In the genomic region with DNA sequence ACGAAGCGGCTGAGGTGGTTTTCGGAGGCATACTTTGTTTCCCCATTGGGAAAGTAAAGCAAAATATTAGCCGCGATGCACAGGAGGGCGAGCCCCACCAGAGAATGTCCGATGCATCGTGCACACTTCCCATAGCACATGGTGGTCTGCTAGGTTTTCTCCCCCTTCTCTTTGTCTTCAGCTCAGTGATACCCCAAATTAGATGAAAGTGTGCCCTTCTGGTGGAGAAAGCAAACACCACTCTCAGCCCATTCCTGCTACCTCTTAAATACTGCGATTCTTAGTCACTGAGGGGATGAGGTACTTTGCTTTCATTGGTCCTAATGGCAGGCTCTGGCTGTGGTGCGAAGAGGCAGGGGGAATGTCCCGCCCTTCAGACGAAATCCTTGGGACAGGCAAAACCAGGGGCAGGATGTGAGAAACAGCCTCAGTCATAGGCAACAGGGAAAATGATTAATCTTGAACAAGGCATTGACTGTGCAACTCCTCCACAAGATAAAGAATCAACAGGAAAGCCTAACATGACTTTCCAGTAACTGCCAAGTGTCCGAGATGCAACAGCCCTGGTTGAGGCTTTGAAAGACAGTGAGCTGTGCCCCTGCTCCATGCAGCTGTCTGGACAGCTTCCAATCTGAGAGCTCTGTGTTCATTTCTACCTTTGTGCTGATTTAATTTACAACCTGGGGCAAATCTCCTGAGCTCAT, we compare ENCODE assay signal across 8 cellular contexts. TPM values are rescaled to one million over a fixed set of nuclear protein-coding genes. Genes with fewer than 3 reads are reported as not detected.
DNase-seq lines count a peak whose midpoint lies in the region; ATAC-seq and TF ChIP-seq lines count a peak whose summit lies in the region.

A gene with protein sequence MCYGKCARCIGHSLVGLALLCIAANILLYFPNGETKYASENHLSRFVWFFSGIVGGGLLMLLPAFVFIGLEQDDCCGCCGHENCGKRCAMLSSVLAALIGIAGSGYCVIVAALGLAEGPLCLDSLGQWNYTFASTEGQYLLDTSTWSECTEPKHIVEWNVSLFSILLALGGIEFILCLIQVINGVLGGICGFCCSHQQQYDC (minus strand): TSS at position 242 of the 704 bp plus-strand sequence. CDS start 102 bp downstream, at position 140.

- no peaks in the 10 kb centered on the region for H3K79me2 ChIP-seq in H9 (ENCODE audit: insufficient read depth, low read length)

- H2BK20ac ChIP-seq in H9 (ENCODE audit: low read depth, low read length, poor library complexity, severe bottlenecking): peak within 1 kb of the TSS; percentile 26

- DNase-seq in H9: peak; percentile 42
- DNase-seq in foreskin keratinocyte: peak; percentile 99
- DNase-seq in progenitor cell of endocrine pancreas (ENCODE audit: low spot score, unreplicated experiment): no peak
- no peak for DNase-seq in effector CD8-positive, alpha-beta T cell (lab: John Stamatoyannopoulos, UW)
- no peak for DNase-seq in stimulated activated CD4-positive, alpha-beta T cell treated with anti-CD3 and anti-CD28 coated beads, Interleukin-15, amount 100 ng/mL, for 24 hours

- no peak within 1 kb of the TSS for H2BK12ac ChIP-seq in H9 (ENCODE audit: insufficient read length, low read depth, low read length)

- no peaks in the 10 kb centered on the region; the same call in 1 of the 2 replicates for H3K27me3 Mint-ChIP-seq in H9 (ENCODE audit: low read depth)
- no peaks in the 10 kb centered on the region for H3K27me3 Mint-ChIP-seq in progenitor cell of endocrine pancreas

- ATAC-seq in SK-N-SH treated with all-trans-retinoic acid at 6 μM for 48 hours: peak; percentile 88
- peak; percentile 92 for ATAC-seq in foreskin keratinocyte
- no peak for ATAC-seq in HG03342 (IDR thresholded peaks at IDR 0.05; ENCODE audit: unreplicated experiment)
- no peak for ATAC-seq in HG03095 (IDR thresholded peaks at IDR 0.05; ENCODE audit: unreplicated experiment)

- H3T11ph ChIP-seq in H9 (ENCODE audit: low read length): no peak within 1 kb of the TSS

- H3K4me2 ChIP-seq in H9 (ENCODE audit: insufficient read depth, insufficient read length, low read length): no peak within 1 kb of the TSS

- H3K4ac ChIP-seq in H9 (ENCODE audit: low read depth, low read length): no peak within 1 kb of the TSS

- H2AFZ ChIP-seq in H9 (ENCODE audit: low read length): no peak within 1 kb of the TSS

- H3K23me2 ChIP-seq in H9 (ENCODE audit: insufficient read length, low read depth, low read length, poor library complexity, severe bottlenecking): no peaks in the 10 kb centered on the region

- H3K23ac ChIP-seq in H9 (ENCODE audit: insufficient read length, low read depth, low read length): no peak within 1 kb of the TSS

- H2BK5ac ChIP-seq in H9 (ENCODE audit: insufficient read length, low read length): no peak within 1 kb of the TSS

- TF ChIP-seq CTCF in H9 (conservative IDR thresholded peaks at IDR 0.05) (no peak), foreskin keratinocyte (conservative IDR thresholded peaks at IDR 0.05) (peak; percentile 4), progenitor cell of endocrine pancreas (IDR thresholded peaks at IDR 0.05; ENCODE audit: unreplicated experiment) (no peak)

- H3K27me3 ChIP-seq in H9 (ENCODE audit: insufficient read depth, low read length): no peaks in the 10 kb centered on the region
- H3K27me3 ChIP-seq in foreskin keratinocyte: no peaks in the 10 kb centered on the region

- H2AK5ac ChIP-seq in H9 (ENCODE audit: insufficient read length, low read length): no peak within 1 kb of the TSS

- no peaks in the 10 kb centered on the region for H4K20me1 ChIP-seq in H9 (ENCODE audit: control insufficient read depth, insufficient read depth, insufficient read length)

- no CpG with 5 or more reads among the region's 13 CpGs for WGBS in H9 (ENCODE audit: extremely low coverage, insufficient read length, low lambda C conversion rate)

- no peak within 1 kb of the TSS for H3K9ac ChIP-seq in H9 (ENCODE audit: extremely low read depth, insufficient read length, low read length)

- H3K27ac ChIP-seq in H9 (ENCODE audit: insufficient read length, low read depth, low read length) (no peak within 1 kb of the TSS), foreskin keratinocyte (peak within 1 kb of the TSS; percentile 98)

- H4K8ac ChIP-seq in H9 (replicated peaks; ENCODE audit: insufficient read length, low read depth, low read length): no peak within 1 kb of the TSS

- no peaks in the 10 kb centered on the region for H3K79me1 ChIP-seq in H9 (ENCODE audit: insufficient read depth, low read depth, low read length, poor library complexity, severe bottlenecking)

- H3K14ac ChIP-seq in H9 (ENCODE audit: insufficient read depth, low read length): no peak within 1 kb of the TSS

- H3K4me1 ChIP-seq in H9 (ENCODE audit: insufficient read depth, low read length) (no peaks in the 10 kb centered on the region; the same call in 1 of the 2 replicates), foreskin keratinocyte (peaks cover 46% of the 10 kb centered on the region)

- peaks cover 22 to 25% of the 10 kb centered on the region in 2 experiments for H3K9me3 Mint-ChIP-seq in H9
- peaks cover 7% of the 10 kb centered on the region for H3K9me3 Mint-ChIP-seq in progenitor cell of endocrine pancreas (ENCODE audit: low read depth)

- H3K27ac Mint-ChIP-seq in H9 (peak within 1 kb of the TSS in 2 of 3 experiments; percentile 26 to 85; a peak in 4 of 7 replicates), progenitor cell of endocrine pancreas (peak within 1 kb of the TSS; percentile 94)

- no peak within 1 kb of the TSS for H2BK15ac ChIP-seq in H9 (ENCODE audit: low read depth, low read length)

- H4K5ac ChIP-seq in H9 (ENCODE audit: insufficient read length, low read depth, low read length): no peak within 1 kb of the TSS

- no peak within 1 kb of the TSS for H3K56ac ChIP-seq in H9 (ENCODE audit: insufficient read length, low read depth, low read length)

- peaks cover 8 to 23% (median 14%) of the 10 kb centered on the region in 3 experiments for H3K36me3 Mint-ChIP-seq in H9 (ENCODE audit: insufficient read depth in 1 of 3, low read depth in 3 of 3)
- H3K36me3 Mint-ChIP-seq in progenitor cell of endocrine pancreas (ENCODE audit: insufficient read depth): peaks cover 8% of the 10 kb centered on the region

- H3K4me3 Mint-ChIP-seq in H9 (no peak within 1 kb of the TSS), progenitor cell of endocrine pancreas (ENCODE audit: low read depth) (no peak within 1 kb of the TSS)

- no peaks in the 10 kb centered on the region for H3K9me3 ChIP-seq in H9 (ENCODE audit: control insufficient read depth, low read depth, low read length)

- no peak within 1 kb of the TSS for H4K91ac ChIP-seq in H9 (ENCODE audit: insufficient read length, low read depth, low read length)

- H3K4me1 Mint-ChIP-seq in H9 (peaks cover 28 to 32% of the 10 kb centered on the region in 2 experiments), progenitor cell of endocrine pancreas (ENCODE audit: low read depth) (peaks cover 45% of the 10 kb centered on the region)

- no peak within 1 kb of the TSS for H2BK120ac ChIP-seq in H9 (ENCODE audit: low read depth, low read length, poor library complexity, severe bottlenecking)

- no peak within 1 kb of the TSS for H3K18ac ChIP-seq in H9 (ENCODE audit: insufficient read length, low read depth, low read length)

TF ChIP-seq in SK-N-SH treated with all-trans-retinoic acid at 6 μM for 48 hours, 23 proteins besides CTCF, POLR2A, EP300 and RAD21:
- TF ChIP-seq RARB (CRISPR knock-in tag; IDR thresholded peaks at IDR 0.05): 0 out of 2 replicates have a peak, but pooled peaks have one; percentile 19
- no peak for TF ChIP-seq PPARA (CRISPR knock-in tag; IDR thresholded peaks at IDR 0.05; ENCODE audit: borderline replicate concordance)

RNA-seq across cellular contexts. Expression of the gene that starts here (rescaled TPM):
- total RNA-seq in H9 (2021) (1.2 and 2.2 TPM in 2 replicates), foreskin keratinocyte (79.5 and 87.6 TPM in 2 replicates), progenitor cell of endocrine pancreas (2.1 and 2.3 TPM in 2 replicates)
- polyA plus RNA-seq in foreskin keratinocyte: 69.3 and 72.8 TPM in 2 replicates

Comparison
In these comparisons a context has a peak if more than half of its experiments do, and no peak if none do; other contexts are left out.
1. RNA of the gene that starts here (total RNA-seq): 79.5 to 87.6 TPM in foreskin keratinocyte; 2.1 to 2.3 TPM in progenitor cell of endocrine pancreas and 1.2 to 2.2 TPM in H9; every median in the first group is over 10 times any median in the second.
2. DNase-seq: peak in H9 (single experiment) and foreskin keratinocyte (2 of 2); none in progenitor cell of endocrine pancreas (single experiment), effector CD8-positive, alpha-beta T cell (single experiment) and stimulated activated CD4-positive, alpha-beta T cell treated with anti-CD3 and anti-CD28 coated beads, Interleukin-15, amount 100 ng/mL, for 24 hours (single experiment).
3. ATAC-seq: peak in SK-N-SH treated with all-trans-retinoic acid at 6 μM for 48 hours (single experiment) and foreskin keratinocyte (single experiment); none in HG03342 (single experiment) and HG03095 (single experiment).